Comparison of ENCODE assay signal across 9 cellular contexts in the genomic region with DNA sequence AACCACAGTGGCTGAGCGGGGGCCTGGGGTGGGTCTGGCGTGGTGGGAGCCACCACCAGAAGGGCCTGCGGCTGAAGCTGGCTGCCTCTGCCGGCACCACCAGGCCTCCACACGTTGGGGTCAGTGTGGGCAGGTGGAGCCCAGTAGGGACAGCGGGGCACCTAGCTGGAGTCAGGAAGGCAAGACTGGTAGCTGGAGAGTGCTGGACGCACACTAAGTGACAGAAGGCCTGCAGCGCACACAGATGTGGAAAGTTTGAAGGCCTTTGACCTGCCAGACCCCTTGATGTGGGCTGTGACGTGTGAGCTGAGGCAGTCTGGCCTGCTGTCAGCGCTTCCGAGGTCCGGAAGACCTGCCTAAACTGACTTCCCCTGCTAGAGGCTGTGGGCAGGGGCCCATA. TPM values are rescaled to one million over a fixed set of nuclear protein-coding genes. Genes with fewer than 3 reads are reported as not detected.
DNase-seq lines count a peak whose midpoint lies in the region; ATAC-seq and TF ChIP-seq lines count a peak whose summit lies in the region.
"Had no signal": no experiment of that assay in that cellular context is flagged by ENCODE, and none has a peak within 500 bp of the region (broad histone marks: within the 10 kb centered on the region; RNA-seq: fewer than 3 reads in every experiment).

No MANE protein-coding gene starts in this region.

- peak in 1 of 7 experiments; percentile 26 for DNase-seq in CD8-positive, alpha-beta T cell
- peak; percentile 61 for DNase-seq in activated CD8-positive, alpha-beta T cell treated with anti-CD3 and anti-CD28 coated beads for 36 hours
- DNase-seq in left ventricle myocardium inferior, result peak; percentile 41
- no peak for DNase-seq in gastrocnemius medialis
- no peak for DNase-seq in midbrain (lab: John Stamatoyannopoulos, UW)
- DNase-seq in retina, result no peak

- CTCF ChIA-PET in CD8-positive, alpha-beta T cell (lab: Charles Lee), result interaction anchor here (1.1 to 1.3 kb wide), 2 partner anchors 38 to 42 kb away, joined by 3 read pairs; no protein-coding TSS in a partner anchor
- CTCF ChIA-PET in activated CD8-positive, alpha-beta T cell treated with anti-CD3 and anti-CD28 coated beads for 36 hours (lab: Charles Lee), result interaction anchor here (2.3 kb wide), 1 partner anchor 73 kb away, joined by 9 read pairs; no protein-coding TSS in a partner anchor

- no peaks in the 10 kb centered on the region for H3K9me3 Mint-ChIP-seq in CD8-positive, alpha-beta T cell
- no peaks in the 10 kb centered on the region for H3K9me3 Mint-ChIP-seq in activated CD8-positive, alpha-beta T cell treated with anti-CD3 and anti-CD28 coated beads for 36 hours
- H3K9me3 Mint-ChIP-seq: activated T-helper 17 cell treated with anti-CD3 and anti-CD28 coated beads, Interleukin-2, amount 50 U/mL, for 72 hours had no signal

- H3K27me3 Mint-ChIP-seq in CD8-positive, alpha-beta T cell (ENCODE audit: low read depth), result no peaks in the 10 kb centered on the region
- H3K27me3 Mint-ChIP-seq in activated CD8-positive, alpha-beta T cell treated with anti-CD3 and anti-CD28 coated beads for 36 hours, result no peaks in the 10 kb centered on the region

- H3K4me1 Mint-ChIP-seq in CD8-positive, alpha-beta T cell (ENCODE audit: low read depth), result peaks cover 81% of the 10 kb centered on the region
- H3K4me1 Mint-ChIP-seq in activated CD8-positive, alpha-beta T cell treated with anti-CD3 and anti-CD28 coated beads for 36 hours (ENCODE audit: low read depth), result peaks cover 81% of the 10 kb centered on the region

- TF ChIP-seq CTCF in CD8-positive, alpha-beta T cell (IDR thresholded peaks at IDR 0.05), result no peak
- no peak for TF ChIP-seq CTCF in activated CD8-positive, alpha-beta T cell treated with anti-CD3 and anti-CD28 coated beads for 36 hours (IDR thresholded peaks at IDR 0.05)
- no peak for TF ChIP-seq CTCF in left ventricle myocardium inferior (IDR thresholded peaks at IDR 0.05; ENCODE audit: borderline replicate concordance)
- TF ChIP-seq CTCF in gastrocnemius medialis (IDR thresholded peaks at IDR 0.05 in 4 of 5, conservative IDR thresholded peaks at IDR 0.05 in 1 of 5), result no peak

- no peak for ATAC-seq in CD8-positive, alpha-beta T cell
- peak; percentile 50 for ATAC-seq in activated CD8-positive, alpha-beta T cell treated with anti-CD3 and anti-CD28 coated beads for 36 hours
- ATAC-seq in gastrocnemius medialis (peak in 1 of 2 donors; percentile 3), HG02884 (IDR thresholded peaks at IDR 0.05; ENCODE audit: unreplicated experiment) (no peak), HG02798 (IDR thresholded peaks at IDR 0.05; ENCODE audit: poor library complexity, unreplicated experiment) (no peak)
- ATAC-seq: activated T-helper 17 cell treated with anti-CD3 and anti-CD28 coated beads, Interleukin-2, amount 50 U/mL, for 72 hours had no signal

- H3K4me3 ChIP-seq in CD8-positive, alpha-beta T cell (ENCODE audit: low read depth, low read length), result peak overlapping the region; percentile 3
- H3K4me3 ChIP-seq in left ventricle myocardium inferior (peak overlapping the region; percentile 38), gastrocnemius medialis (no peak overlapping the region)

- in situ Hi-C loops in gastrocnemius medialis (cut with MboI; ENCODE audit: low sequenced_read_pairs in 4 of 4), result no loop called here

- H3K36me3 ChIP-seq in CD8-positive, alpha-beta T cell (ENCODE audit: insufficient read depth, low read length), result no peaks in the 10 kb centered on the region
- H3K36me3 ChIP-seq in left ventricle myocardium inferior (no peaks in the 10 kb centered on the region), gastrocnemius medialis (no peaks in the 10 kb centered on the region)

- POLR2A ChIA-PET in CD8-positive, alpha-beta T cell (lab: Charles Lee), result interaction anchor here (1.3 to 3.2 kb wide), 4 partner anchors 8 to 35 kb away, joined by 3 to 11 read pairs (median 4); no protein-coding TSS in a partner anchor
- POLR2A ChIA-PET in activated CD8-positive, alpha-beta T cell treated with anti-CD3 and anti-CD28 coated beads for 36 hours (lab: Charles Lee), result interaction anchor here (1.0 to 1.2 kb wide), 3 partner anchors 9 to 113 kb away, joined by 4 to 5 read pairs (median 4); no protein-coding TSS in a partner anchor

- H3K27ac Mint-ChIP-seq in CD8-positive, alpha-beta T cell, result peak overlapping the region; percentile 81
- peak overlapping the region; percentile 82 for H3K27ac Mint-ChIP-seq in activated CD8-positive, alpha-beta T cell treated with anti-CD3 and anti-CD28 coated beads for 36 hours
- H3K27ac Mint-ChIP-seq: activated T-helper 17 cell treated with anti-CD3 and anti-CD28 coated beads, Interleukin-2, amount 50 U/mL, for 72 hours had no signal

- no peak for TF ChIP-seq POLR2A in gastrocnemius medialis (IDR thresholded peaks at IDR 0.05)

- H3K4me3 Mint-ChIP-seq in CD8-positive, alpha-beta T cell, result no peak overlapping the region
- H3K4me3 Mint-ChIP-seq in activated CD8-positive, alpha-beta T cell treated with anti-CD3 and anti-CD28 coated beads for 36 hours, result no peak overlapping the region
- H3K4me3 Mint-ChIP-seq: activated T-helper 17 cell treated with anti-CD3 and anti-CD28 coated beads, Interleukin-2, amount 50 U/mL, for 72 hours had no signal

- H3K9me3 ChIP-seq in CD8-positive, alpha-beta T cell (ENCODE audit: low read length), result no peaks in the 10 kb centered on the region
- no peaks in the 10 kb centered on the region for H3K9me3 ChIP-seq in left ventricle myocardium inferior (replicated peaks)
- no peaks in the 10 kb centered on the region for H3K9me3 ChIP-seq in gastrocnemius medialis

- H3K4me1 ChIP-seq in CD8-positive, alpha-beta T cell (ENCODE audit: insufficient read depth, low read length), result peaks cover 59% of the 10 kb centered on the region
- H3K4me1 ChIP-seq in left ventricle myocardium inferior, result peaks cover 50% of the 10 kb centered on the region
- peaks cover 11 to 12% of the 10 kb centered on the region in 2 donors for H3K4me1 ChIP-seq in gastrocnemius medialis

- H3K27ac ChIP-seq in CD8-positive, alpha-beta T cell (ENCODE audit: low read depth, low read length), result no peak overlapping the region
- H3K27ac ChIP-seq in left ventricle myocardium inferior (replicated peaks), result peak overlapping the region; percentile 91
- H3K27ac ChIP-seq in gastrocnemius medialis, result peak overlapping the region; percentile 70 to 75 (median 72)

- no peaks in the 10 kb centered on the region for H3K27me3 ChIP-seq in CD8-positive, alpha-beta T cell (ENCODE audit: insufficient read depth, low read length)
- H3K27me3 ChIP-seq in left ventricle myocardium inferior (ENCODE audit: low read depth) (no peaks in the 10 kb centered on the region), gastrocnemius medialis (no peaks in the 10 kb centered on the region)

- no peaks in the 10 kb centered on the region for H3K36me3 Mint-ChIP-seq in CD8-positive, alpha-beta T cell
- peaks cover 24% of the 10 kb centered on the region for H3K36me3 Mint-ChIP-seq in activated CD8-positive, alpha-beta T cell treated with anti-CD3 and anti-CD28 coated beads for 36 hours (ENCODE audit: low read depth)

- intact Hi-C loops in CD8-positive, alpha-beta T cell (cut with DNase I, micrococcal nuclease), result no loop called here
- intact Hi-C loops in activated CD8-positive, alpha-beta T cell treated with anti-CD3 and anti-CD28 coated beads for 36 hours (cut with micrococcal nuclease), result no loop called here
- intact Hi-C loops in left ventricle myocardium inferior (cut with micrococcal nuclease), result no loop called here
- intact Hi-C loops in gastrocnemius medialis (cut with DNase I; ENCODE audit: low total_unique reads), result no loop called here

RNA-seq across cellular contexts. Expression of gene RIN3, which starts 26.3 kb away (rescaled TPM):
- 10 to 100 TPM; 82.4 to 82.7 TPM for total RNA-seq in CD8-positive, alpha-beta T cell
- 10 to 100 TPM; 61.3 to 62.4 TPM for total RNA-seq in activated CD8-positive, alpha-beta T cell treated with anti-CD3 and anti-CD28 coated beads for 36 hours
- total RNA-seq in left ventricle myocardium inferior (13.8 TPM), gastrocnemius medialis (1 to 10 TPM; 2.1 to 3.7 (median 2.6) TPM)

Comparison
In these comparisons a context has a peak if more than half of its experiments do, and no peak if none do; other contexts are left out.
1. DNase-seq: peak in activated CD8-positive, alpha-beta T cell treated with anti-CD3 and anti-CD28 coated beads for 36 hours (single experiment) and left ventricle myocardium inferior (single experiment); none in gastrocnemius medialis (0 of 2), midbrain (single experiment) and retina (single experiment).
2. H3K4me3 ChIP-seq: peak in CD8-positive, alpha-beta T cell (single experiment) and left ventricle myocardium inferior (single experiment); none in gastrocnemius medialis (0 of 4).